24 cellular contexts compared by ENCODE assay signal in genomic region chr1:27335506-27336422, GRCh38. TPM values are rescaled to one million over a fixed set of nuclear protein-coding genes. Genes with fewer than 3 reads are reported as not detected.
DNase-seq lines count a peak whose midpoint lies in the region; ATAC-seq and TF ChIP-seq lines count a peak whose summit lies in the region.
"Had no signal": no experiment of that assay in that cellular context is flagged by ENCODE, and none has a peak within 500 bp of the region (broad histone marks: within the 10 kb centered on the region; RNA-seq: fewer than 3 reads in every experiment).

No MANE protein-coding gene starts in this region.

- H2AK5ac ChIP-seq in neuronal stem cell (ENCODE audit: low read depth, low read length): no peak overlapping the region

- no peak overlapping the region for H3K4me3 Mint-ChIP-seq in WTC11

- H3K9ac ChIP-seq in neuronal stem cell (ENCODE audit: low read depth, low read length, poor library complexity): no peak overlapping the region
- H3K9ac ChIP-seq: KMS-11 had no signal

- DNase-seq in Right ventricle myocardium inferior (ENCODE audit: missing footprints) (peak; percentile 58), left cardiac atrium (no peak), H7 (peak; percentile 39), coronary artery (ENCODE audit: low spot score) (peak; percentile 69), neuronal stem cell (ENCODE audit: low spot score) (no peak), WTC11 (ENCODE audit: low spot score) (no peak)
- DNase-seq in stimulated activated CD4-positive, alpha-beta T cell treated with anti-CD3 and anti-CD28 coated beads, Interleukin-1b, Interleukin-23, amount 100 ng/mL, for 48 hours: no peak
- DNase-seq: BE2C; CD4-positive, CD25-positive, alpha-beta regulatory T cell; EL; GF-D8; MV-4-11; NCI-H1694; NCI-H2081; NCI-H2171; NCI-H345; NCI-H524 treated with DMSO at 0.1 percent for 48 hours; NCI-H82; Right ventricle myocardium superior had no signal

- ATAC-seq in Right ventricle myocardium inferior (no peak), left cardiac atrium (no peak), WTC11 (no peak), GM18519 (IDR thresholded peaks at IDR 0.05; ENCODE audit: low FRiP score, unreplicated experiment) (no peak)
- ATAC-seq: HCT116 had no signal

- no peak for TF ChIP-seq CTCF in coronary artery (IDR thresholded peaks at IDR 0.05)
- no peak for TF ChIP-seq CTCF in WTC11 (IDR thresholded peaks at IDR 0.05)

- no peak overlapping the region for H3K4me2 ChIP-seq in neuronal stem cell (ENCODE audit: insufficient read depth, low read length, poor library complexity, severe bottlenecking)
- H3K4me2 ChIP-seq: KMS-11 had no signal

- no peak overlapping the region for H3K14ac ChIP-seq in neuronal stem cell (ENCODE audit: low read length)

- H3K9me3 ChIP-seq in neuronal stem cell (replicated peaks in 1 of 2; ENCODE audit: control insufficient read depth in 2 of 2, insufficient read depth in 1 of 2, low read depth in 1 of 2, low read length in 2 of 2): no peaks in the 10 kb centered on the region
- H3K9me3 ChIP-seq: BE2C had no signal

- CTCF ChIA-PET in WTC11 (lab: Charles Lee): interaction anchor here (0.7 to 5.4 kb wide), 4 partner anchors 15 to 39 kb away, joined by 3 to 70 read pairs (median 4); no protein-coding TSS in a partner anchor

- no peak overlapping the region for H4K8ac ChIP-seq in neuronal stem cell (ENCODE audit: low read depth, low read length)

- peak overlapping the region; percentile 42 for H3K18ac ChIP-seq in neuronal stem cell (ENCODE audit: low read length)

- no peak overlapping the region for H3K27ac Mint-ChIP-seq in WTC11
- H3K27ac Mint-ChIP-seq: CD4-positive, CD25-positive, alpha-beta regulatory T cell had no signal

- H2BK120ac ChIP-seq in neuronal stem cell (ENCODE audit: low read depth, low read length): no peak overlapping the region

- no peak overlapping the region for H2BK15ac ChIP-seq in neuronal stem cell (ENCODE audit: low read length)

- H3K4me1 Mint-ChIP-seq in WTC11: peaks cover 10% of the 10 kb centered on the region

- intact Hi-C loops in Right ventricle myocardium inferior (cut with DNase I) (no loop called here), left cardiac atrium (cut with DNase I) (no loop called here)

- no peak overlapping the region for H3K4ac ChIP-seq in neuronal stem cell (ENCODE audit: low read length)

- no peaks in the 10 kb centered on the region for H3K9me3 Mint-ChIP-seq in WTC11
- H3K9me3 Mint-ChIP-seq: CD4-positive, CD25-positive, alpha-beta regulatory T cell had no signal

- H3K4me1 ChIP-seq in neuronal stem cell (ENCODE audit: control insufficient read depth in 2 of 2, insufficient read depth in 1 of 2, low read depth in 1 of 2, low read length in 2 of 2): peaks cover 11 to 16% of the 10 kb centered on the region in 2 donors
- H3K4me1 ChIP-seq: BE2C had no signal

- no peak overlapping the region for H4K91ac ChIP-seq in neuronal stem cell (ENCODE audit: low read depth, low read length, poor library complexity)

- H3K36me3 ChIP-seq in H7 (replicated peaks; ENCODE audit: control insufficient read depth, insufficient read depth, low read length): peaks cover 19% of the 10 kb centered on the region
- H3K36me3 ChIP-seq in neuronal stem cell (replicated peaks in 1 of 2; ENCODE audit: control insufficient read depth in 2 of 2, insufficient read depth in 2 of 2, low read length in 2 of 2): peaks cover 34 to 63% of the 10 kb centered on the region in 2 donors

- H3K4me3 ChIP-seq in H7 (ENCODE audit: insufficient read depth, low read depth, low read length) (no peak overlapping the region), coronary artery (no peak overlapping the region), neuronal stem cell (ENCODE audit: low read length in 2 of 2) (no peak overlapping the region)

- no peaks in the 10 kb centered on the region for H3K79me1 ChIP-seq in neuronal stem cell (ENCODE audit: low read depth, low read length)

- H2BK5ac ChIP-seq in neuronal stem cell (ENCODE audit: low read length): peak overlapping the region; percentile 70

- no CpG with 5 or more reads among the region's 17 CpGs for WGBS in neuronal stem cell (ENCODE audit: extremely low coverage in 2 of 2, insufficient read length in 2 of 2, insufficient replicate concordance in 1 of 2), 2 donors

- H3K23ac ChIP-seq in neuronal stem cell (ENCODE audit: low read depth, low read length, poor library complexity): peak overlapping the region; percentile 59

- H3K27ac ChIP-seq in coronary artery: no peak overlapping the region
- H3K27ac ChIP-seq in neuronal stem cell (replicated peaks; ENCODE audit: low read length): no peak overlapping the region
- H3K27ac ChIP-seq: KMS-11 had no signal

- peaks cover 21% of the 10 kb centered on the region for H3K36me3 Mint-ChIP-seq in WTC11

- POLR2A ChIA-PET in WTC11 (lab: Charles Lee): interaction anchor here (1.4 kb wide), 1 partner anchor 13 kb away, joined by 3 read pairs; no protein-coding TSS in a partner anchor

- no peak overlapping the region for H2AFZ ChIP-seq in neuronal stem cell (ENCODE audit: low read length)

- H3K27me3 Mint-ChIP-seq in WTC11 (ENCODE audit: low read depth): peaks cover 2% of the 10 kb centered on the region; the same call in 1 of the 2 replicates
- H3K27me3 Mint-ChIP-seq: CD4-positive, CD25-positive, alpha-beta regulatory T cell had no signal

- no peak overlapping the region for H2BK12ac ChIP-seq in neuronal stem cell (ENCODE audit: low read length)

- H3K27me3 ChIP-seq in H7 (ENCODE audit: control insufficient read depth, insufficient read depth, low read length) (no peaks in the 10 kb centered on the region), neuronal stem cell (ENCODE audit: control insufficient read depth in 3 of 3, insufficient read depth in 3 of 3, low read depth in 1 of 3, low read length in 3 of 3) (peaks cover 0 to 2% (median 0%) of the 10 kb centered on the region in 3 experiments)
- H3K27me3 ChIP-seq: BE2C had no signal

TF ChIP-seq in WTC11, 78 proteins besides CTCF, POLR2A, EP300 and RAD21:
- no peak for TF ChIP-seq RORB (CRISPR knock-in tag; IDR thresholded peaks at IDR 0.05)
- no peak for TF ChIP-seq ZMAT4 (CRISPR knock-in tag; IDR thresholded peaks at IDR 0.05)

RNA-seq across cellular contexts. Expression of gene SYTL1, which starts 6.1 kb away (rescaled TPM):
- total RNA-seq in Right ventricle myocardium inferior (0.78 TPM), left cardiac atrium (1 to 10 TPM in 1 of 2 donors, under 1 TPM in 1; 0.81 to 2.4 TPM), WTC11 (2021) (18.0 to 19.7 TPM (median 18.5 TPM) in 3 replicates)
- total RNA-seq in H7 (2014; rRNA removed; shearing (Covaris generic)): 5.6 and 6.4 TPM in 2 replicates
- polyA plus RNA-seq in neuronal stem cell (2013, experiment 1 of 2): 8.5 TPM
- 8.0 TPM for polyA plus RNA-seq in neuronal stem cell (2013, experiment 2 of 2)
- total RNA-seq: SK-MEL-5 had no signal

RNA-seq across cellular contexts. Expression of gene TMEM222, which starts 13.8 kb away (rescaled TPM):
- 17.9 TPM for total RNA-seq in Right ventricle myocardium inferior
- total RNA-seq in left cardiac atrium: 10 to 100 TPM; 20.7 to 29.2 TPM
- total RNA-seq in H7 (2014; rRNA removed; shearing (Covaris generic)): 41.0 and 53.4 TPM in 2 replicates
- 23.9 TPM for polyA plus RNA-seq in neuronal stem cell (2013, experiment 1 of 2)
- polyA plus RNA-seq in neuronal stem cell (2013, experiment 2 of 2): 22.3 TPM
- 24.9 to 29.8 TPM (median 28.7 TPM) in 3 replicates for total RNA-seq in WTC11 (2021)

RNA-seq across cellular contexts. Expression of gene MAP3K6, which starts 31.0 kb away (rescaled TPM):
- total RNA-seq in Right ventricle myocardium inferior (51.3 TPM), left cardiac atrium (10 to 100 TPM; 51.5 to 64.2 TPM), WTC11 (2021) (13.3 to 15.0 TPM (median 14.0 TPM) in 3 replicates)
- 10.7 and 14.6 TPM in 2 replicates for total RNA-seq in H7 (2014; rRNA removed; shearing (Covaris generic))
- polyA plus RNA-seq in neuronal stem cell (2013, experiment 1 of 2): 8.4 TPM
- polyA plus RNA-seq in neuronal stem cell (2013, experiment 2 of 2): 8.3 TPM

RNA-seq across cellular contexts. Expression of gene FCN3, which starts 38.9 kb away (rescaled TPM):
- total RNA-seq in Right ventricle myocardium inferior (20.7 TPM), left cardiac atrium (10 to 100 TPM; 14.2 to 24.5 TPM), WTC11 (2021) (0.98 to 1.6 TPM (median 1.3 TPM) in 3 replicates)
- total RNA-seq in H7 (2014; rRNA removed; shearing (Covaris generic)): 0.14 TPM in 1 of 2 replicates, not detected in the other
- polyA plus RNA-seq in neuronal stem cell (2013, experiment 1 of 2): not detected
- polyA plus RNA-seq in neuronal stem cell (2013, experiment 2 of 2): not detected
- total RNA-seq: CD4-positive, CD25-positive, alpha-beta regulatory T cell; HT1080; SK-MEL-5 had no signal
- polyA plus RNA-seq: CD4-positive, CD25-positive, alpha-beta regulatory T cell had no signal

RNA-seq across cellular contexts. Expression of gene CD164L2, which starts 47.4 kb away (rescaled TPM):
- total RNA-seq in Right ventricle myocardium inferior: not detected
- not detected for total RNA-seq in left cardiac atrium
- 1.7 and 3.8 TPM in 2 replicates for total RNA-seq in H7 (2014; rRNA removed; shearing (Covaris generic))
- polyA plus RNA-seq in neuronal stem cell (2013, experiment 1 of 2): 0.07 TPM
- polyA plus RNA-seq in neuronal stem cell (2013, experiment 2 of 2): 0.10 TPM
- total RNA-seq in WTC11 (2021): 3.0 to 5.5 TPM (median 4.3 TPM) in 3 replicates
- total RNA-seq: CD4-positive, CD25-positive, alpha-beta regulatory T cell; HT1080; Right ventricle myocardium superior; SK-MEL-5 had no signal
- polyA plus RNA-seq: CD4-positive, CD25-positive, alpha-beta regulatory T cell had no signal

Comparison
In these comparisons a context has a peak if more than half of its experiments do, and no peak if none do; other contexts are left out.
1. DNase-seq: peak in Right ventricle myocardium inferior (single experiment), H7 (single experiment) and coronary artery (single experiment); none in left cardiac atrium (single experiment), neuronal stem cell (single experiment), WTC11 (single experiment) and stimulated activated CD4-positive, alpha-beta T cell treated with anti-CD3 and anti-CD28 coated beads, Interleukin-1b, Interleukin-23, amount 100 ng/mL, for 48 hours (single experiment).